8 cellular contexts compared by ENCODE assay signal in the genomic region with DNA sequence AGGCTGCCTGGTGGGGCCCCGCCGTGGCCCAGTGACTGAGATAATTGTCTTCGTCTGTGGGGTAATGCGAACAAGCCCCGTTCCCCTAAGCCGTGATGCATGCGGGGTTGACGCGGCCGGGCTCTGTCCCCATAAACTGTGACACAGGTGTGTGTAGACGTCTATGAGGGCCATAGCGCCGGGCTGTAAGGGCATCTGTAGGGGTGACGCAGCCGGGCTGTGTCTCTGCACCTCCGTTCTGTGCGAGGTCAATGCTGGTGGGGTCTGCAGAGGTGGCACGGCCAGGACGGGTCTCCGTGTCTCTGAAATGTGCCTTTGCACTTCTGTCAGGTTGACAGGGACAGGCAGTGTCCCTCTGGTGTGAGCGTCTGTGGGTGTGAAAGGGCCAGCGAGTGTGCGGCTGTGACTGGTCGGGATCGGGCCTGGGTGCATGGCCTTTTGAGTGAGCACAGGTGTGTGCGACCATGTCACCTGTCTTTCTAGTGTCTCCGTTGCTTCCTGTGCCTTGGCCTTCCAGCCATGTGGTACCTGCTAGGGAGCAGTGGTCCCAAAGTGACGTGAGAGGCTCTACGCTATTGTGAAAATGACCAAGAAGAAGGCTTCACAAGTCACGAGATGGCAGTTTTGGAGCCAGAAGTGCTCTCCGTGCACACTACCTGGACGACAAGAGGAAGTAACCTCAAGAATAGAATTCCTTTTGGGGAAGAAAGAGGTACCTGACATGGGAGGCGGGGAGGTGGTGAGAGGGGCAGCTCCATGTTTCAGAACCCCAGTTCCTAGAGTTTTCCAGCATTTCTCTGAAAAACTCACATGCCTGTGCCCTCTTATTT. TPM values are rescaled to one million over a fixed set of nuclear protein-coding genes. Genes with fewer than 3 reads are reported as not detected.
DNase-seq lines count a peak whose midpoint lies in the region; ATAC-seq and TF ChIP-seq lines count a peak whose summit lies in the region.

No MANE protein-coding gene starts in this region.

- H3K4me3 ChIP-seq in BJ (ENCODE audit: low read depth, low read length): peak overlapping the region; percentile 85
- H3K4me3 ChIP-seq in LNCaP clone FGC (ENCODE audit: low read depth, low read length): peak overlapping the region; percentile 92
- H3K4me3 ChIP-seq in colonic mucosa: peak overlapping the region; percentile 49

- peaks cover 22% of the 10 kb centered on the region in 2 donors for H3K4me1 Mint-ChIP-seq in natural killer cell treated with Interleukin-12 subunit alpha and Interleukin-12 subunit beta and Interleukin-15 and Interleukin-18, amount 100 ng/mL, for 72 hours (ENCODE audit: low read depth in 2 of 2)

- no peaks in the 10 kb centered on the region for H3K27me3 Mint-ChIP-seq in natural killer cell treated with Interleukin-12 subunit alpha and Interleukin-12 subunit beta and Interleukin-15 and Interleukin-18, amount 100 ng/mL, for 72 hours

- CTCF ChIA-PET in BJ (lab: Yijun Ruan, JAX): interaction anchor here (1.0 kb wide), 1 partner anchor 11 kb away, joined by 3 read pairs; no protein-coding TSS in a partner anchor

- H3K9me3 ChIP-seq in colonic mucosa: peaks cover 4% of the 10 kb centered on the region

- peak overlapping the region; percentile 100 for H3K4me3 Mint-ChIP-seq in natural killer cell treated with Interleukin-12 subunit alpha and Interleukin-12 subunit beta and Interleukin-15 and Interleukin-18, amount 100 ng/mL, for 72 hours

- H3K27ac ChIP-seq in colonic mucosa: no peak overlapping the region

- ATAC-seq in natural killer cell treated with Interleukin-12 subunit alpha and Interleukin-12 subunit beta and Interleukin-15 and Interleukin-18, amount 100 ng/mL, for 72 hours: no peak
- ATAC-seq in HG03175 (IDR thresholded peaks at IDR 0.05; ENCODE audit: unreplicated experiment) (no peak), HG02678 (IDR thresholded peaks at IDR 0.05; ENCODE audit: unreplicated experiment) (no peak)

- H3K9ac ChIP-seq in colonic mucosa (ENCODE audit: low read depth in 2 of 2, low read length in 2 of 2): no peak overlapping the region

- intact Hi-C loops in colonic mucosa (cut with DNase I): no loop called here

- TF ChIP-seq CTCF in BJ (IDR thresholded peaks at IDR 0.05; ENCODE audit: insufficient read depth, low read depth, low read length): no peak
- no peak for TF ChIP-seq CTCF in LNCaP clone FGC (IDR thresholded peaks at IDR 0.05; ENCODE audit: control insufficient read depth, extremely low read depth, insufficient read depth)
- no peak for TF ChIP-seq CTCF in colonic mucosa (IDR thresholded peaks at IDR 0.05)

- H3K27me3 ChIP-seq in BJ (ENCODE audit: control insufficient read depth, insufficient read depth, low read length) (no peaks in the 10 kb centered on the region), colonic mucosa (no peaks in the 10 kb centered on the region)

- peak overlapping the region; percentile 94 to 95 for H3K27ac Mint-ChIP-seq in natural killer cell treated with Interleukin-12 subunit alpha and Interleukin-12 subunit beta and Interleukin-15 and Interleukin-18, amount 100 ng/mL, for 72 hours

- H3K36me3 Mint-ChIP-seq in natural killer cell treated with Interleukin-12 subunit alpha and Interleukin-12 subunit beta and Interleukin-15 and Interleukin-18, amount 100 ng/mL, for 72 hours: peaks cover 47% of the 10 kb centered on the region

- POLR2A ChIA-PET in BJ (lab: Charles Lee): no interaction called here

- H3K36me3 ChIP-seq in BJ (ENCODE audit: control insufficient read depth, insufficient read depth, low read length) (no peaks in the 10 kb centered on the region), colonic mucosa (no peaks in the 10 kb centered on the region)

- peaks cover 25% of the 10 kb centered on the region for H3K9me3 Mint-ChIP-seq in natural killer cell treated with Interleukin-12 subunit alpha and Interleukin-12 subunit beta and Interleukin-15 and Interleukin-18, amount 100 ng/mL, for 72 hours

- no peak for DNase-seq in BJ (ENCODE audit: low read depth)
- no peak for DNase-seq in LNCaP clone FGC (ENCODE audit: low read depth)
- no peak for DNase-seq in colonic mucosa
- DNase-seq in natural killer cell treated with Interleukin-12 subunit alpha and Interleukin-12 subunit beta and Interleukin-15 and Interleukin-18, amount 100 ng/mL, for 72 hours (ENCODE audit: low spot score): no peak
- no peak for DNase-seq in cortex of kidney (lab: John Stamatoyannopoulos, UW)
- DNase-seq in stimulated activated CD8-positive, alpha-beta memory T cell treated with anti-CD3 and anti-CD28 coated beads, Interleukin-4, amount 100 ng/mL, for 48 hours: no peak

- peaks cover 4% of the 10 kb centered on the region for H3K4me1 ChIP-seq in colonic mucosa

RNA-seq across cellular contexts. Expression of a gene that starts 16.4 kb away (rescaled TPM):
- 4.8 and 6.1 TPM in 2 replicates for polyA plus RNA-seq in BJ (2011; rRNA removed)
- 6.2 and 9.2 TPM in 2 replicates for polyA minus RNA-seq in BJ (2011; rRNA and poly(A)+ RNA removed)
- 1 to 10 TPM; 4.3 to 7.8 TPM for total RNA-seq in colonic mucosa
- total RNA-seq in natural killer cell treated with Interleukin-12 subunit alpha and Interleukin-12 subunit beta and Interleukin-15 and Interleukin-18, amount 100 ng/mL, for 72 hours: 10 to 100 TPM; 12.0 to 15.1 TPM

RNA-seq across cellular contexts. Expression of a gene that starts 54.1 kb away (rescaled TPM):
- 0.60 and 1.5 TPM in 2 replicates for polyA plus RNA-seq in BJ (2011; rRNA removed)
- 1.2 and 1.3 TPM in 2 replicates for polyA minus RNA-seq in BJ (2011; rRNA and poly(A)+ RNA removed)
- total RNA-seq in colonic mucosa: 1 to 10 TPM; 3.6 to 4.9 TPM
- total RNA-seq in natural killer cell treated with Interleukin-12 subunit alpha and Interleukin-12 subunit beta and Interleukin-15 and Interleukin-18, amount 100 ng/mL, for 72 hours: 1 to 10 TPM; 3.9 to 6.2 TPM
